ENCODE assay signal across 8 cellular contexts in genomic region chr7:27689045-27689877, GRCh38. TPM values are rescaled to one million over a fixed set of nuclear protein-coding genes. Genes with fewer than 3 reads are reported as not detected.
DNase-seq lines count a peak whose midpoint lies in the region; ATAC-seq and TF ChIP-seq lines count a peak whose summit lies in the region.

No MANE protein-coding gene starts in this region.

- H3K79me2 ChIP-seq in GM23338 (replicated peaks; ENCODE audit: insufficient read depth): no peaks in the 10 kb centered on the region

- H3K4me2 ChIP-seq in GM23338: no peak overlapping the region

- BruUV-seq in Caco-2 (replicated peaks; lab: Mats Ljungman, UMichigan): no TSS peak
- BruUV-seq in Panc1 (replicated peaks; lab: Mats Ljungman, UMichigan): no TSS peak

- no peaks in the 10 kb centered on the region for H4K20me1 ChIP-seq in GM23338 (replicated peaks; ENCODE audit: insufficient read depth)

- no peak overlapping the region for H3K27ac ChIP-seq in GM23338 (ENCODE audit: low read depth)
- H3K27ac ChIP-seq in Panc1 (ENCODE audit: low read length): no peak overlapping the region

- H3K27me3 ChIP-seq in Caco-2 (replicated peaks; ENCODE audit: control insufficient read depth, insufficient read depth, low read length) (no peaks in the 10 kb centered on the region; the same call in 1 of the 2 replicates), GM23338 (ENCODE audit: insufficient read depth) (no peaks in the 10 kb centered on the region), Panc1 (ENCODE audit: control insufficient read depth, insufficient read depth, low read length) (no peaks in the 10 kb centered on the region)

- TF ChIP-seq CTCF in Caco-2 (IDR thresholded peaks at IDR 0.05; ENCODE audit: insufficient read depth in 1 of 2, low read depth in 1 of 2, low read length in 1 of 2, severe bottlenecking in 1 of 2, unreplicated experiment in 1 of 2) (peak; percentile 19 to 60), GM23338 (conservative IDR thresholded peaks at IDR 0.05; ENCODE audit: low read depth in 2 of 2) (peak; percentile 83 to 94), Panc1 (IDR thresholded peaks at IDR 0.05) (peak; percentile 84), fibroblast of mammary gland (conservative IDR thresholded peaks at IDR 0.05; ENCODE audit: control insufficient read depth, insufficient read depth, low read depth, low read length) (peak; percentile 22)

- peak; percentile 100 for ATAC-seq in GM23338
- peak; percentile 94 for ATAC-seq in Panc1
- peak; percentile 53 for ATAC-seq in stimulated activated memory B cell treated with anti-CD40 and anti-IgM and Interleukin-4, amounts not matched to agents 10 μg/mL and 1 μg/mL and 100 μg/mL, for 72 hours
- ATAC-seq in GM21529 (IDR thresholded peaks at IDR 0.05; ENCODE audit: unreplicated experiment): no peak

- H3K9me3 Mint-ChIP-seq in Caco-2 (ENCODE audit: unreplicated experiment) (no peaks in the 10 kb centered on the region), GM23338 (no peaks in the 10 kb centered on the region)
- H3K9me3 Mint-ChIP-seq in stimulated activated memory B cell treated with anti-CD40 and anti-IgM and Interleukin-4, amounts not matched to agents 10 μg/mL and 1 μg/mL and 100 μg/mL, for 72 hours: no peaks in the 10 kb centered on the region

- H3K4me1 Mint-ChIP-seq in Caco-2 (ENCODE audit: low read depth, unreplicated experiment): no peaks in the 10 kb centered on the region
- H3K4me1 Mint-ChIP-seq in GM23338: peaks cover 13% of the 10 kb centered on the region
- peaks cover 9% of the 10 kb centered on the region for H3K4me1 Mint-ChIP-seq in stimulated activated memory B cell treated with anti-CD40 and anti-IgM and Interleukin-4, amounts not matched to agents 10 μg/mL and 1 μg/mL and 100 μg/mL, for 72 hours

- POLR2A ChIA-PET in Caco-2 (lab: Charles Lee): no interaction called here
- POLR2A ChIA-PET in Panc1 (lab: Charles Lee): no interaction called here

- in situ Hi-C loops in Panc1 (cut with HindIII; ENCODE audit: low pct_unique_long_range_greater_than_20kb, low sequenced_read_pairs): no loop called here

- H3K4me1 ChIP-seq in Caco-2: no peaks in the 10 kb centered on the region
- peaks cover 10% of the 10 kb centered on the region; the same call in 1 of the 2 replicates for H3K4me1 ChIP-seq in GM23338 (ENCODE audit: insufficient read depth)
- no peaks in the 10 kb centered on the region for H3K4me1 ChIP-seq in Panc1 (ENCODE audit: control insufficient read depth, insufficient read depth, low read length)

- H3K36me3 ChIP-seq in Caco-2 (ENCODE audit: control insufficient read depth, insufficient read depth, low read length) (no peaks in the 10 kb centered on the region), GM23338 (ENCODE audit: insufficient read depth) (no peaks in the 10 kb centered on the region), Panc1 (ENCODE audit: control insufficient read depth, insufficient read depth, low read length) (no peaks in the 10 kb centered on the region)

- H3F3A ChIP-seq in GM23338 (replicated peaks; ENCODE audit: low read depth): no peaks in the 10 kb centered on the region

- H3K27me3 Mint-ChIP-seq in Caco-2 (ENCODE audit: insufficient read depth, unreplicated experiment) (no peaks in the 10 kb centered on the region), GM23338 (ENCODE audit: insufficient read depth, low read depth, poor library complexity) (no peaks in the 10 kb centered on the region)
- no peaks in the 10 kb centered on the region for H3K27me3 Mint-ChIP-seq in stimulated activated memory B cell treated with anti-CD40 and anti-IgM and Interleukin-4, amounts not matched to agents 10 μg/mL and 1 μg/mL and 100 μg/mL, for 72 hours

- H3K9me3 ChIP-seq in Caco-2 (no peaks in the 10 kb centered on the region), Panc1 (ENCODE audit: control insufficient read depth, insufficient read depth, low read depth, low read length) (no peaks in the 10 kb centered on the region)

- H3K36me3 Mint-ChIP-seq in Caco-2 (ENCODE audit: insufficient read depth, unreplicated experiment) (no peaks in the 10 kb centered on the region), GM23338 (ENCODE audit: low read depth) (no peaks in the 10 kb centered on the region)
- H3K36me3 Mint-ChIP-seq in stimulated activated memory B cell treated with anti-CD40 and anti-IgM and Interleukin-4, amounts not matched to agents 10 μg/mL and 1 μg/mL and 100 μg/mL, for 72 hours: peaks cover 8% of the 10 kb centered on the region

- intact Hi-C loops in Caco-2 (cut with micrococcal nuclease; ENCODE audit: unreplicated experiment) (loop anchor here (1.0 to 5.0 kb wide), 3 partner anchors 85 to 333 kb away; no protein-coding TSS in a partner anchor), Panc1 (cut with micrococcal nuclease; ENCODE audit: unreplicated experiment) (loop anchor here (2.0 kb wide), 1 partner anchor 332 kb away; no protein-coding TSS in a partner anchor)

- H3K9me2 ChIP-seq in GM23338 (ENCODE audit: insufficient read depth): no peaks in the 10 kb centered on the region

- no peak overlapping the region for H3K27ac Mint-ChIP-seq in Caco-2 (ENCODE audit: unreplicated experiment)
- H3K27ac Mint-ChIP-seq in GM23338: no peak overlapping the region
- H3K27ac Mint-ChIP-seq in stimulated activated memory B cell treated with anti-CD40 and anti-IgM and Interleukin-4, amounts not matched to agents 10 μg/mL and 1 μg/mL and 100 μg/mL, for 72 hours: peak overlapping the region; percentile 26

- no peak overlapping the region for H3K4me3 Mint-ChIP-seq in Caco-2 (ENCODE audit: unreplicated experiment)
- H3K4me3 Mint-ChIP-seq in GM23338: no peak overlapping the region
- H3K4me3 Mint-ChIP-seq in stimulated activated memory B cell treated with anti-CD40 and anti-IgM and Interleukin-4, amounts not matched to agents 10 μg/mL and 1 μg/mL and 100 μg/mL, for 72 hours: no peak overlapping the region

- CTCF ChIA-PET in Caco-2 (lab: Charles Lee): interaction anchor here (0.6 to 1.0 kb wide), 4 partner anchors 13 to 401 kb away, joined by 3 to 4 read pairs (median 3); no protein-coding TSS in a partner anchor
- CTCF ChIA-PET in Panc1 (lab: Charles Lee): interaction anchor here (1.0 kb wide), 1 partner anchor 493 kb away, joined by 5 read pairs; no protein-coding TSS in a partner anchor

- no peak overlapping the region; the same call in 1 of the 2 replicates for H2AFZ ChIP-seq in GM23338

- DNase-seq in Caco-2: peak; percentile 42 to 43
- peak; percentile 82 for DNase-seq in GM23338 (ENCODE audit: low spot score)
- DNase-seq in Panc1 (ENCODE audit: low read depth, low spot score): no peak
- no peak for DNase-seq in fibroblast of mammary gland (ENCODE audit: low read depth)
- DNase-seq in retina: no peak
- DNase-seq in mesenteric fat pad (ENCODE audit: low spot score): no peak

- H3K4me3 ChIP-seq in Caco-2 (ENCODE audit: low read depth, low read length) (no peak overlapping the region), GM23338 (no peak overlapping the region), Panc1 (ENCODE audit: low read depth in 2 of 2, low read length in 2 of 2) (no peak overlapping the region), fibroblast of mammary gland (ENCODE audit: control insufficient read depth, low read depth, low read length) (no peak overlapping the region)

RNA-seq across cellular contexts. Expression of gene HIBADH, which starts 26.6 kb away (rescaled TPM):
- total RNA-seq in Caco-2 (2022) (33.7 and 37.3 TPM in 2 replicates), Panc1 (2021; ENCODE audit: unreplicated experiment) (31.2 TPM), mesenteric fat pad (44.4 TPM)
- 51.0 and 57.0 TPM in 2 replicates for total RNA-seq in GM23338 (2014; rRNA removed; shearing (Covaris generic))
- polyA plus RNA-seq in GM23338 (2016; fragmentation: Nextera tagmentation; extraction: Ambion mirVana): 29.0 and 31.3 TPM in 2 replicates
- 34.4 TPM for polyA plus RNA-seq in Panc1 (2012; ENCODE audit: insufficient read length)

RNA-seq across cellular contexts. Expression of gene TAX1BP1, which starts 50.7 kb away (rescaled TPM):
- total RNA-seq in Caco-2 (2022): 92.4 and 96.8 TPM in 2 replicates
- total RNA-seq in GM23338 (2014; rRNA removed; shearing (Covaris generic)): 53.1 and 56.5 TPM in 2 replicates
- polyA plus RNA-seq in GM23338 (2016; fragmentation: Nextera tagmentation; extraction: Ambion mirVana): 62.0 and 87.9 TPM in 2 replicates
- 125 TPM for total RNA-seq in Panc1 (2021; ENCODE audit: unreplicated experiment)
- polyA plus RNA-seq in Panc1 (2012; ENCODE audit: insufficient read length): 80.8 TPM
- total RNA-seq in mesenteric fat pad: 82.5 TPM

Comparison
In these comparisons a context has a peak if more than half of its experiments do, and no peak if none do; other contexts are left out.
1. DNase-seq: peak in Caco-2 (2 of 2) and GM23338 (single experiment); none in Panc1 (single experiment), fibroblast of mammary gland (single experiment), retina (single experiment) and mesenteric fat pad (single experiment).
2. CTCF ChIP-seq: peak in every context shown above with its lines; median percentile 88 in GM23338; 84 in Panc1; 40 in Caco-2; 22 in fibroblast of mammary gland.